In genomic region chr14:100369019-100369418, GRCh38 we compare ENCODE assay signal across 15 cellular contexts. TPM values are rescaled to one million over a fixed set of nuclear protein-coding genes. Genes with fewer than 3 reads are reported as not detected.
DNase-seq lines count a peak whose midpoint lies in the region; ATAC-seq, FAIRE-seq and TF ChIP-seq lines count a peak whose summit lies in the region.
"Had no signal": no experiment of that assay in that cellular context is flagged by ENCODE, and none has a peak within 500 bp of the region (broad histone marks: within the 10 kb centered on the region; RNA-seq: fewer than 3 reads in every experiment).

No MANE protein-coding gene starts in this region.

- SMC1A ChIA-PET in GM12878 (lab: Charles Lee; ENCODE audit: uncharacterized antibody, unreplicated experiment) = interaction anchor here (1.2 kb wide), 1 partner anchor 60 kb away, joined by 3 read pairs; no protein-coding TSS in a partner anchor

- no peak overlapping the region for H4K5ac ChIP-seq in mesendoderm (ENCODE audit: low read length)

- H3K18ac ChIP-seq in mesendoderm (ENCODE audit: low read length) = no peak overlapping the region

- peaks cover 87% of the 10 kb centered on the region for H3K4me1 Mint-ChIP-seq in activated CD4-positive, alpha-beta memory T cell treated with anti-CD3 and anti-CD28 coated beads, Interleukin-2, amount 10 ng/mL, durations not matched to agents 7 days and 5 days

- TF ChIP-seq EP300 in GM12878 (IDR thresholded peaks at IDR 0.05; ENCODE audit: borderline replicate concordance in 1 of 2, control insufficient read depth in 1 of 2, low read depth in 2 of 2, low read length in 2 of 2) = no peak

- POLR2A ChIA-PET in activated CD4-positive, alpha-beta memory T cell treated with anti-CD3 and anti-CD28 coated beads, Interleukin-2, amount 10 ng/mL, durations not matched to agents 7 days and 5 days (lab: Charles Lee) = no interaction called here
- POLR2A ChIA-PET in GM12878 (lab: Charles Lee) = no interaction called here

- DNase-seq in left cardiac atrium (peak; percentile 54), left ventricle myocardium superior (no peak), GM12878 (ENCODE audit: low read depth, low spot score) (no peak), mesendoderm (peak; percentile 26), NCI-H1417 treated with DMSO at 0.1 percent for 48 hours (lab: John Stamatoyannopoulos, UW) (no peak), posterior cingulate gyrus (no peak)
- DNase-seq in activated CD4-positive, alpha-beta memory T cell treated with anti-CD3 and anti-CD28 coated beads, Interleukin-2, amount 10 ng/mL, durations not matched to agents 7 days and 5 days = no peak
- DNase-seq: Calu3; CD4-positive, alpha-beta T cell; H9; NCI-H1417; NCI-H2029; NCI-H510A had no signal

- H3K23ac ChIP-seq in mesendoderm (ENCODE audit: low read length) = no peak overlapping the region

- no peak for TF ChIP-seq CTCF in GM12878 (IDR thresholded peaks at IDR 0.05 in 2 of 3, conservative IDR thresholded peaks at IDR 0.05 in 1 of 3; ENCODE audit: control insufficient read depth in 2 of 3, extremely low read depth in 1 of 3, insufficient read depth in 1 of 3, low read depth in 3 of 3, low read length in 3 of 3)

- H3K4me3 ChIP-seq in GM12878 (no peak overlapping the region), mesendoderm (ENCODE audit: low read length) (no peak overlapping the region)

- H3K79me1 ChIP-seq in mesendoderm (ENCODE audit: low read length) = peaks cover 13% of the 10 kb centered on the region

- H3K36me3 ChIP-seq in GM12878 (ENCODE audit: control insufficient read depth in 2 of 2, insufficient read depth in 2 of 2, low read length in 1 of 2) = peaks cover 5 to 38% of the 10 kb centered on the region in 2 experiments
- H3K36me3 ChIP-seq in mesendoderm (ENCODE audit: control insufficient read depth, insufficient read depth, low read length) = peaks cover 13% of the 10 kb centered on the region

- H3K4me1 ChIP-seq in GM12878 (ENCODE audit: control insufficient read depth, insufficient read depth, low read length) = peaks cover 16% of the 10 kb centered on the region
- peaks cover 9% of the 10 kb centered on the region for H3K4me1 ChIP-seq in mesendoderm (ENCODE audit: control insufficient read depth, low read depth, low read length)

- H3K9me3 ChIP-seq in GM12878 (replicated peaks; ENCODE audit: control insufficient read depth, insufficient read depth, low read length) = no peaks in the 10 kb centered on the region

- no peak overlapping the region for H3K9ac ChIP-seq in GM12878 (ENCODE audit: control insufficient read depth, insufficient read depth, low read length)
- no peak overlapping the region for H3K9ac ChIP-seq in mesendoderm (ENCODE audit: low read length)

- in situ Hi-C loops in GM12878 (cut with MboI) = no loop called here

- RAD21 ChIA-PET in GM12878 (lab: Charles Lee; ENCODE audit: unreplicated experiment) = no interaction called here

- no peak overlapping the region for H2BK5ac ChIP-seq in mesendoderm (ENCODE audit: low read length)

- H3K56ac ChIP-seq in mesendoderm (ENCODE audit: low read length) = no peak overlapping the region

- H3K4me2 ChIP-seq in GM12878 (ENCODE audit: control insufficient read depth, insufficient read depth) (no peak overlapping the region), mesendoderm (ENCODE audit: low read length) (no peak overlapping the region)

- peak; percentile 37; the same call in 1 of the 2 replicates for TF ChIP-seq POLR2A in GM12878 (IDR thresholded peaks at IDR 0.05; ENCODE audit: low read depth, low read length)

- no peak overlapping the region for H4K8ac ChIP-seq in mesendoderm (ENCODE audit: low read depth, low read length)

- H3K27me3 ChIP-seq in GM12878 (replicated peaks in 1 of 2; ENCODE audit: control insufficient read depth in 2 of 2, insufficient read depth in 2 of 2, low read length in 1 of 2) (no peaks in the 10 kb centered on the region), mesendoderm (ENCODE audit: insufficient read depth, low read length, poor library complexity) (no peaks in the 10 kb centered on the region)

- no peaks in the 10 kb centered on the region for H3K27me3 Mint-ChIP-seq in activated CD4-positive, alpha-beta memory T cell treated with anti-CD3 and anti-CD28 coated beads, Interleukin-2, amount 10 ng/mL, durations not matched to agents 7 days and 5 days
- H3K27me3 Mint-ChIP-seq: CD4-positive, alpha-beta T cell; IgD-negative memory B cell had no signal

- H3K27ac Mint-ChIP-seq in activated CD4-positive, alpha-beta memory T cell treated with anti-CD3 and anti-CD28 coated beads, Interleukin-2, amount 10 ng/mL, durations not matched to agents 7 days and 5 days = peak overlapping the region; percentile 46
- H3K27ac Mint-ChIP-seq: CD4-positive, alpha-beta T cell had no signal

- H4K20me1 ChIP-seq in GM12878 (ENCODE audit: control insufficient read depth, insufficient read depth) = no peaks in the 10 kb centered on the region

- CTCF ChIA-PET in activated CD4-positive, alpha-beta memory T cell treated with anti-CD3 and anti-CD28 coated beads, Interleukin-2, amount 10 ng/mL, durations not matched to agents 7 days and 5 days (lab: Charles Lee) = no interaction called here
- CTCF ChIA-PET in GM12878 (lab: Yijun Ruan, JAX) = no interaction called here

- no peak overlapping the region for H2AFZ ChIP-seq in GM12878 (ENCODE audit: control insufficient read depth, low read depth, low read length)

- no peak overlapping the region for H3K4me3 Mint-ChIP-seq in activated CD4-positive, alpha-beta memory T cell treated with anti-CD3 and anti-CD28 coated beads, Interleukin-2, amount 10 ng/mL, durations not matched to agents 7 days and 5 days
- H3K4me3 Mint-ChIP-seq: CD4-positive, alpha-beta T cell; H9; IgD-negative memory B cell had no signal

- 88% methylated on average over 13 of the region's 13 CpGs for WGBS in GM12878 (ENCODE audit: insufficient coverage, insufficient replicate concordance, low lambda C conversion rate, missing lambda C conversion rate)
- no CpG with 5 or more reads among the region's 13 CpGs for WGBS in mesendoderm (ENCODE audit: extremely low coverage, insufficient coverage, low lambda C conversion rate)

- H3K79me2 ChIP-seq in GM12878 (ENCODE audit: control insufficient read depth, insufficient read depth, low read length) (peaks cover 27% of the 10 kb centered on the region), mesendoderm (ENCODE audit: control insufficient read depth, insufficient read depth, low read length) (peaks cover 11% of the 10 kb centered on the region)

- FAIRE-seq in GM12878 (lab: Jason Lieb, UNC) = no peak

- H3K36me3 Mint-ChIP-seq in activated CD4-positive, alpha-beta memory T cell treated with anti-CD3 and anti-CD28 coated beads, Interleukin-2, amount 10 ng/mL, durations not matched to agents 7 days and 5 days (ENCODE audit: low read depth) = peaks cover 83% of the 10 kb centered on the region

- intact Hi-C loops in left cardiac atrium (cut with DNase I) = no loop called here
- intact Hi-C loops in left ventricle myocardium superior (cut with micrococcal nuclease) = no loop called here
- intact Hi-C loops in GM12878 (cut with micrococcal nuclease; ENCODE audit: unreplicated experiment) = no loop called here
- intact Hi-C loops in posterior cingulate gyrus (cut with DNase I) = no loop called here

- H2BK120ac ChIP-seq in mesendoderm (ENCODE audit: low read depth, low read length) = no peak overlapping the region

- no peak for ATAC-seq in left cardiac atrium
- no peak for ATAC-seq in left ventricle myocardium superior
- no peak for ATAC-seq in GM12878

- H2AK5ac ChIP-seq in mesendoderm (ENCODE audit: low read length) = no peak overlapping the region

- no TSS peak for BruUV-seq in GM12878 (replicated peaks; lab: Mats Ljungman, UMichigan)

- no peak overlapping the region for H2BK15ac ChIP-seq in mesendoderm (replicated peaks; ENCODE audit: low read depth)

- H3K4ac ChIP-seq in mesendoderm (ENCODE audit: low read depth, low read length) = no peak overlapping the region

- H3K9me3 Mint-ChIP-seq in activated CD4-positive, alpha-beta memory T cell treated with anti-CD3 and anti-CD28 coated beads, Interleukin-2, amount 10 ng/mL, durations not matched to agents 7 days and 5 days = no peaks in the 10 kb centered on the region
- H3K9me3 Mint-ChIP-seq: CD4-positive, alpha-beta T cell; H9; IgD-negative memory B cell had no signal

- H3K27ac ChIP-seq in GM12878 (ENCODE audit: control insufficient read depth, insufficient read depth) (no peak overlapping the region), mesendoderm (ENCODE audit: low read depth, low read length) (no peak overlapping the region)

- no peak for TF ChIP-seq RAD21 in GM12878 (IDR thresholded peaks at IDR 0.05; ENCODE audit: insufficient read depth, low read depth, low read length)

RNA-seq across cellular contexts. Expression of gene WDR25, which starts 7.3 kb away (rescaled TPM):
- total RNA-seq in left cardiac atrium = 1 to 10 TPM; 5.2 to 5.9 TPM
- 4.5 TPM for total RNA-seq in left ventricle myocardium superior
- total RNA-seq in activated CD4-positive, alpha-beta memory T cell treated with anti-CD3 and anti-CD28 coated beads, Interleukin-2, amount 10 ng/mL, durations not matched to agents 7 days and 5 days = 1 to 10 TPM; 6.1 to 6.9 TPM
- total RNA-seq in GM12878 (2013; cell fraction: nucleolus; rRNA removed) = 8.4 and 10.7 TPM in 2 replicates
- 7.6 and 8.2 TPM in 2 replicates for total RNA-seq in GM12878 (2014; rRNA removed)
- total RNA-seq in GM12878 (2014; rRNA removed; fragmentation: Illumina TruSeq; extraction: Trizol) = 3.2 and 4.1 TPM in 2 replicates
- 5.0 and 5.7 TPM in 2 replicates for total RNA-seq in GM12878 (2021)
- polyA plus RNA-seq in GM12878 (2011; ENCODE audit: low read depth) = 1.2 TPM
- 2.6 and 5.0 TPM in 2 replicates for polyA plus RNA-seq in GM12878 (2011; rRNA removed)
- 5.5 and 7.9 TPM in 2 replicates for polyA plus RNA-seq in GM12878 (2011; cell fraction: cytosol; rRNA removed)
- polyA plus RNA-seq in GM12878 (2011; cell fraction: nucleus; rRNA removed) = 5.1 and 6.7 TPM in 2 replicates
- polyA plus RNA-seq in GM12878 (2012) = 3.3 TPM in 2 replicates
- polyA plus RNA-seq in GM12878 (2014; fragmentation: Illumina TruSeq; extraction: Trizol) = 3.6 and 6.4 TPM in 2 replicates
- polyA plus RNA-seq in GM12878 (2014; fragmentation: Nextera tagmentation; extraction: Ambion mirVana) = under 1 TPM; 0.16 to 0.86 TPM
- polyA plus RNA-seq in GM12878 (2014; rRNA removed) = 4.9 and 6.1 TPM in 2 replicates
- 1 to 10 TPM; 8.6 to 9.0 TPM for polyA plus RNA-seq in GM12878 (2016; fragmentation: Nextera tagmentation; extraction: Ambion mirVana)
- polyA minus RNA-seq in GM12878 (2011; rRNA and poly(A)+ RNA removed) = 4.0 and 8.5 TPM in 2 replicates
- 2.5 and 3.1 TPM in 2 replicates for polyA minus RNA-seq in GM12878 (2011; cell fraction: cytosol; rRNA and poly(A)+ RNA removed)
- polyA minus RNA-seq in GM12878 (2011; cell fraction: nucleus; rRNA and poly(A)+ RNA removed) = 4.8 and 5.2 TPM in 2 replicates
- 10.0 TPM for polyA plus RNA-seq in mesendoderm (2013, experiment 1 of 2)
- 8.8 TPM for polyA plus RNA-seq in mesendoderm (2013, experiment 2 of 2)

RNA-seq across cellular contexts. Expression of gene SLC25A47, which starts 45.9 kb away (rescaled TPM):
- total RNA-seq in left cardiac atrium (not detected), left ventricle myocardium superior (not detected), GM12878 (2014; rRNA removed) (not detected in 2 replicates), GM12878 (2014; rRNA removed; fragmentation: Illumina TruSeq; extraction: Trizol) (not detected in 2 replicates), GM12878 (2021) (not detected in 2 replicates)
- not detected for total RNA-seq in activated CD4-positive, alpha-beta memory T cell treated with anti-CD3 and anti-CD28 coated beads, Interleukin-2, amount 10 ng/mL, durations not matched to agents 7 days and 5 days
- total RNA-seq in GM12878 (2013; cell fraction: nucleolus; rRNA removed) = not detected in 2 replicates
- polyA plus RNA-seq in GM12878 (2011; ENCODE audit: low read depth) = not detected
- polyA plus RNA-seq in GM12878 (2011; rRNA removed) (not detected in 2 replicates), GM12878 (2014; fragmentation: Illumina TruSeq; extraction: Trizol) (not detected in 2 replicates), GM12878 (2014; fragmentation: Nextera tagmentation; extraction: Ambion mirVana) (not detected), GM12878 (2014; rRNA removed) (0.14 TPM in 1 of 2 replicates, not detected in the other), GM12878 (2016; fragmentation: Nextera tagmentation; extraction: Ambion mirVana) (not detected)
- polyA plus RNA-seq in GM12878 (2011; cell fraction: cytosol; rRNA removed) = 0.03 TPM in 1 of 2 replicates, not detected in the other
- polyA plus RNA-seq in GM12878 (2011; cell fraction: nucleus; rRNA removed) = 0.09 TPM in 1 of 2 replicates, not detected in the other
- not detected in 2 replicates for polyA plus RNA-seq in GM12878 (2012)
- polyA minus RNA-seq in GM12878 (2011; rRNA and poly(A)+ RNA removed) = not detected in 2 replicates
- polyA minus RNA-seq in GM12878 (2011; cell fraction: cytosol; rRNA and poly(A)+ RNA removed) = not detected in 2 replicates
- polyA minus RNA-seq in GM12878 (2011; cell fraction: nucleus; rRNA and poly(A)+ RNA removed) = not detected in 2 replicates
- not detected for polyA plus RNA-seq in mesendoderm (2013, experiment 1 of 2)
- not detected for polyA plus RNA-seq in mesendoderm (2013, experiment 2 of 2)
- total RNA-seq: Calu3; CD4-positive, alpha-beta T cell; RPMI7951 had no signal
- polyA plus RNA-seq: IgD-negative memory B cell had no signal

Comparison
In these comparisons a context has a peak if more than half of its experiments do, and no peak if none do; other contexts are left out.
1. DNase-seq: peak in left cardiac atrium (single experiment) and mesendoderm (single experiment); none in left ventricle myocardium superior (single experiment), activated CD4-positive, alpha-beta memory T cell treated with anti-CD3 and anti-CD28 coated beads, Interleukin-2, amount 10 ng/mL, durations not matched to agents 7 days and 5 days (single experiment), GM12878 (single experiment), NCI-H1417 treated with DMSO at 0.1 percent for 48 hours (single experiment) and posterior cingulate gyrus (0 of 10).